Comparison of ENCODE assay signal across 22 cellular contexts in genomic region chr12:117863004-117863709, GRCh38.
A peak's percentile ranks its signal among the peaks of the same experiment; 100 is the strongest.
DNase-seq lines count a peak whose midpoint lies in the region; ATAC-seq, FAIRE-seq and TF ChIP-seq lines count a peak whose summit lies in the region.
"Had no signal": no experiment of that assay in that cellular context is flagged by ENCODE, and none has a peak within 500 bp of the region (broad histone marks: within the 10 kb centered on the region; RNA-seq: fewer than 3 reads in every experiment).

No MANE protein-coding gene starts in this region.

- TF ChIP-seq EP300 in A549 (IDR thresholded peaks at IDR 0.05), result no peak

- H3K9me3 ChIP-seq in A549, result peaks cover 3% of the 10 kb centered on the region; the same call in 1 of the 3 replicates
- no peaks in the 10 kb centered on the region for H3K9me3 ChIP-seq in RWPE2 (ENCODE audit: severe bottlenecking)
- H3K9me3 ChIP-seq: ascending aorta, colonic mucosa, gastrocnemius medialis had no signal

- H3K4me2 ChIP-seq in A549, result no peak overlapping the region

- FAIRE-seq in A549 (lab: Jason Lieb, UNC), result no peak
- FAIRE-seq: HTR-8/SVneo, RCC 7860 had no signal

- no peaks in the 10 kb centered on the region for H3K27me3 ChIP-seq in RWPE2 (ENCODE audit: insufficient read depth, poor library complexity, severe bottlenecking)
- H3K27me3 ChIP-seq: ascending aorta, colonic mucosa, gastrocnemius medialis, tibial nerve had no signal

- CTCF ChIA-PET in A549 (lab: Yijun Ruan, JAX), result interaction anchor here (1.0 kb wide), 1 partner anchor 12 kb away, joined by 4 read pairs; no protein-coding TSS in a partner anchor

- 58% methylated on average over 10 of the region's 10 CpGs for whole genome bisulfite sequencing in A549 (ENCODE audit: missing lambda C conversion rate)

- H3K4me1 ChIP-seq in A549 (no peaks in the 10 kb centered on the region), RWPE2 (ENCODE audit: insufficient read depth, poor library complexity, severe bottlenecking) (peaks cover 5% of the 10 kb centered on the region)
- H3K4me1 ChIP-seq: ascending aorta, colonic mucosa, gastrocnemius medialis, tibial nerve had no signal

- H3K4me3 ChIP-seq in A549 (no peak overlapping the region), RWPE2 (ENCODE audit: severe bottlenecking) (no peak overlapping the region), foreskin fibroblast (ENCODE audit: low read depth in 1 of 2, low read length in 2 of 2) (no peak overlapping the region)
- H3K4me3 ChIP-seq: ascending aorta, colonic mucosa, gastrocnemius medialis, tibial nerve had no signal

- H3K27ac ChIP-seq in A549 (no peak overlapping the region), RWPE2 (ENCODE audit: poor library complexity, severe bottlenecking) (no peak overlapping the region)
- H3K27ac ChIP-seq: ascending aorta, colonic mucosa, gastrocnemius medialis, tibial nerve had no signal

- POLR2A ChIA-PET in A549 (lab: Yijun Ruan, JAX), result no interaction called here

- no peak for TF ChIP-seq RAD21 in A549 (conservative IDR thresholded peaks at IDR 0.05 in 1 of 2, IDR thresholded peaks at IDR 0.05 in 1 of 2)

- TF ChIP-seq POLR2A in A549 (IDR thresholded peaks at IDR 0.05; ENCODE audit: low read length), result no peak

- TF ChIP-seq CTCF in A549 (IDR thresholded peaks at IDR 0.05), result no peak
- no peak for TF ChIP-seq CTCF in RWPE2 (IDR thresholded peaks at IDR 0.05; ENCODE audit: poor library complexity, severe bottlenecking)
- TF ChIP-seq CTCF in foreskin fibroblast (IDR thresholded peaks at IDR 0.05; ENCODE audit: low read depth, low read length), result no peak

- ATAC-seq in A549 (peak; percentile 21 to 32; a peak in 1 of 6 replicates), RWPE2 (ENCODE audit: low read depth) (peak; percentile 95), GM21447 (IDR thresholded peaks at IDR 0.05; ENCODE audit: unreplicated experiment) (no peak), HG03045 (IDR thresholded peaks at IDR 0.05; ENCODE audit: unreplicated experiment) (no peak), GM18909 (IDR thresholded peaks at IDR 0.05; ENCODE audit: poor library complexity, unreplicated experiment) (no peak)
- ATAC-seq: left colon had no signal

- no peaks in the 10 kb centered on the region for H3K36me3 ChIP-seq in RWPE2 (ENCODE audit: low read depth)
- H3K36me3 ChIP-seq: ascending aorta, colonic mucosa, gastrocnemius medialis, tibial nerve had no signal

- DNase-seq in A549 (ENCODE audit: low read depth in 1 of 2, low spot score in 1 of 2) (no peak), GM04504 (ENCODE audit: low read depth) (peak; percentile 71), RWPE2 (ENCODE audit: low spot score) (no peak), foreskin fibroblast (peak; percentile 5 to 7), occipital lobe (lab: John Stamatoyannopoulos, UW) (no peak)
- DNase-seq: ACHN; activated CD4-positive, alpha-beta memory T cell treated with anti-CD3 and anti-CD28 coated beads, Interleukin-2, amount 10 ng/mL, durations not matched to agents 7 days and 5 days; activated naive CD4-positive, alpha-beta T cell treated with Interleukin-2 at 50 U/mL for 16 hours; activated T-cell treated with anti-CD3 and anti-CD28 coated beads, Interleukin-2, amount 50 U/mL, for 1 hour; colonic mucosa; gastrocnemius medialis; left colon; NCI-H1436 treated with DMSO at 0.1 percent for 48 hours; NCI-H226; retina had no signal

TF ChIP-seq in A549, 52 proteins besides CTCF, POLR2A, EP300 and RAD21:
- TF ChIP-seq FOSB (CRISPR knock-in tag; IDR thresholded peaks at IDR 0.05), result no peak
- TF ChIP-seq RCOR1 (IDR thresholded peaks at IDR 0.05; ENCODE audit: low read depth, low read length), result no peak
- TF ChIP-seq ZFP36 (IDR thresholded peaks at IDR 0.05; ENCODE audit: borderline replicate concordance, partially characterized antibody), result no peak
- no peak for TF ChIP-seq CBX2 (IDR thresholded peaks at IDR 0.05; ENCODE audit: borderline replicate concordance, low read depth)
- no peak for TF ChIP-seq USF2 (IDR thresholded peaks at IDR 0.05)
- TF ChIP-seq HDAC2 (IDR thresholded peaks at IDR 0.05), result no peak
- no peak for TF ChIP-seq ZC3H11A (IDR thresholded peaks at IDR 0.05)
- no peak for TF ChIP-seq MAZ (IDR thresholded peaks at IDR 0.05; ENCODE audit: borderline replicate concordance, low read depth, low read length)

Comparison
In these comparisons a context has a peak if more than half of its experiments do, and no peak if none do; other contexts are left out.
1. ATAC-seq: peak in A549 (2 of 2) and RWPE2 (single experiment); none in GM21447 (single experiment), HG03045 (single experiment) and GM18909 (single experiment).
2. DNase-seq: peak in GM04504 (single experiment) and foreskin fibroblast (2 of 2); none in A549 (0 of 2), RWPE2 (single experiment) and occipital lobe (single experiment).